1 cellular context compared by ENCODE assay signal in genomic region chr5:180860887-180861822, GRCh38.
TF ChIP-seq lines count a peak whose summit lies in the region.

Gene ZFP62 (minus strand): TSS chr5:180861276. CDS start chr5:180861219, 57 bp downstream.

TF ChIP-seq in H1, 55 proteins besides CTCF, POLR2A, EP300 and RAD21 (continued from another document):
- TF ChIP-seq ATF2 (IDR thresholded peaks at IDR 0.05; ENCODE audit: low read length) (0 out of 2 replicates have a peak, but pooled peaks have one; percentile 19), GTF2F1 (IDR thresholded peaks at IDR 0.05; ENCODE audit: borderline replicate concordance, low read depth, low read length) (no peak; the same call in 1 of the 2 replicates), KDM4A (IDR thresholded peaks at IDR 0.05; ENCODE audit: low read depth, low read length, severe bottlenecking) (peak; percentile 46), POLR2AphosphoS5 (IDR thresholded peaks at IDR 0.05; ENCODE audit: low read depth, low read length) (peak; percentile 20), ZNF274 (IDR thresholded peaks at IDR 0.05; ENCODE audit: borderline replicate concordance, extremely low read depth, low read length) (no peak), E2F6 (IDR thresholded peaks at IDR 0.05) (peak; percentile 83), NANOG (IDR thresholded peaks at IDR 0.05; ENCODE audit: insufficient read depth, low read depth, low read length, poor library complexity, severe bottlenecking) (no peak), RBBP5 (IDR thresholded peaks at IDR 0.05; ENCODE audit: borderline replicate concordance, low read depth, low read length) (0 out of 2 replicates have a peak, but pooled peaks have one; percentile 56), SUZ12 (IDR thresholded peaks at IDR 0.05; ENCODE audit: low read length) (peak; percentile 15; the same call in 1 of the 2 replicates), BCL11A (IDR thresholded peaks at IDR 0.05; ENCODE audit: low read depth in 2 of 2, low read length in 2 of 2) (no peak), GABPA (IDR thresholded peaks at IDR 0.05; ENCODE audit: borderline replicate concordance, insufficient read depth, low read length) (peak; percentile 83; the same call in 1 of the 2 replicates)
